ENCODE assay signal across 13 cellular contexts in the genomic region with DNA sequence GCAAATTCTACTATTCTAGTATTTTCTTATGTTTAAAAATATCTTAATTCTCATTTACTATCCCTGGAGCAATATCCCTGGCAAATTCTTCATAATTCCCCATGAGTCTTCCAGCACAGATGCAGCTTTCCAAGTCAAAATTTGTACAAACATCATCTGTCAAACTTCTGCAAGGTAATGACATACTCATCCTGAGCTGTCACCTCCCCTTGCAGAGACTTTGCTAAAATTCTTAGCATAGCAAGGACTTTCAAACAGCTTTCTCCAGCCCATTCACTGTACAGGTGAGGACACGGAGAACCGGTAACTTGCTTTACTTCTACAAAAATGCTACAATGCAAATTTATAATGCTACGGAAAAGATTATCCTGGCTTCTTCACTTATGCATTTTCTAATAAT.
"Had no signal": no experiment of that assay in that cellular context is flagged by ENCODE, and none has a peak within 500 bp of the region (broad histone marks: within the 10 kb centered on the region; RNA-seq: fewer than 3 reads in every experiment).

No MANE protein-coding gene starts in this region.

- ATAC-seq: activated CD4-positive, CD25-positive, alpha-beta regulatory T cell treated with anti-CD3 and anti-CD28 coated beads, Interleukin-2, amount 50 U/mL, for 24 hours; activated naive CD8-positive, alpha-beta T cell treated with anti-CD3 and anti-CD28 coated beads, Interleukin-2, amount 50 U/mL, for 24 hours; natural killer cell had no signal

- H3K36me3 ChIP-seq: cardiac muscle cell, left ventricle myocardium inferior had no signal

- H3K27me3 ChIP-seq: cardiac muscle cell had no signal

- H3K27ac ChIP-seq: cardiac muscle cell, left ventricle myocardium inferior, skin epidermis had no signal

- H3K4me3 ChIP-seq: cardiac muscle cell, left ventricle myocardium inferior, skin epidermis had no signal

- H3K4me3 Mint-ChIP-seq: activated naive CD8-positive, alpha-beta T cell treated with anti-CD3 and anti-CD28 coated beads, Interleukin-2, amount 50 U/mL, for 24 hours; natural killer cell; T-helper 2 cell treated with Interferon-gamma antibody and Interleukin-4, amounts not matched to agents 5 μg/mL and 100 μg/mL, for 36 hours had no signal

- H3K27ac Mint-ChIP-seq: activated naive CD8-positive, alpha-beta T cell treated with anti-CD3 and anti-CD28 coated beads, Interleukin-2, amount 50 U/mL, for 24 hours; natural killer cell; T-helper 2 cell treated with Interferon-gamma antibody and Interleukin-4, amounts not matched to agents 5 μg/mL and 100 μg/mL, for 36 hours had no signal

- H3K9me3 Mint-ChIP-seq: activated naive CD8-positive, alpha-beta T cell treated with anti-CD3 and anti-CD28 coated beads, Interleukin-2, amount 50 U/mL, for 24 hours; memory B cell; natural killer cell; T-helper 2 cell treated with Interferon-gamma antibody and Interleukin-4, amounts not matched to agents 5 μg/mL and 100 μg/mL, for 36 hours had no signal

- H3K9me3 ChIP-seq: left ventricle myocardium inferior had no signal

- DNase-seq: activated CD4-positive, alpha-beta T cell treated with anti-CD3 and anti-CD28 coated beads, Interleukin-2, amount 50 U/mL, for 4 hours; activated naive CD4-positive, alpha-beta T cell treated with Interleukin-2 at 50 U/mL for 16 hours; activated naive CD8-positive, alpha-beta T cell treated with anti-CD3 and anti-CD28 coated beads, Interleukin-2, amount 50 U/mL, for 24 hours; activated T-cell treated with anti-CD3 and anti-CD28 coated beads for 4 hours; natural killer cell; stimulated activated CD4-positive, alpha-beta T cell treated with anti-CD3 and anti-CD28 coated beads, Interleukin-4, amount 100 ng/mL, for 24 hours; stimulated activated naive CD4-positive, alpha-beta T cell treated with Interleukin-2 at 50 U/mL for 16 hours had no signal

- H3K36me3 Mint-ChIP-seq: natural killer cell had no signal

- H3K27me3 Mint-ChIP-seq: activated naive CD8-positive, alpha-beta T cell treated with anti-CD3 and anti-CD28 coated beads, Interleukin-2, amount 50 U/mL, for 24 hours; memory B cell had no signal

- H3K4me1 Mint-ChIP-seq: activated naive CD8-positive, alpha-beta T cell treated with anti-CD3 and anti-CD28 coated beads, Interleukin-2, amount 50 U/mL, for 24 hours; natural killer cell had no signal
